ENCODE assay signal across 8 cellular contexts in the genomic region with DNA sequence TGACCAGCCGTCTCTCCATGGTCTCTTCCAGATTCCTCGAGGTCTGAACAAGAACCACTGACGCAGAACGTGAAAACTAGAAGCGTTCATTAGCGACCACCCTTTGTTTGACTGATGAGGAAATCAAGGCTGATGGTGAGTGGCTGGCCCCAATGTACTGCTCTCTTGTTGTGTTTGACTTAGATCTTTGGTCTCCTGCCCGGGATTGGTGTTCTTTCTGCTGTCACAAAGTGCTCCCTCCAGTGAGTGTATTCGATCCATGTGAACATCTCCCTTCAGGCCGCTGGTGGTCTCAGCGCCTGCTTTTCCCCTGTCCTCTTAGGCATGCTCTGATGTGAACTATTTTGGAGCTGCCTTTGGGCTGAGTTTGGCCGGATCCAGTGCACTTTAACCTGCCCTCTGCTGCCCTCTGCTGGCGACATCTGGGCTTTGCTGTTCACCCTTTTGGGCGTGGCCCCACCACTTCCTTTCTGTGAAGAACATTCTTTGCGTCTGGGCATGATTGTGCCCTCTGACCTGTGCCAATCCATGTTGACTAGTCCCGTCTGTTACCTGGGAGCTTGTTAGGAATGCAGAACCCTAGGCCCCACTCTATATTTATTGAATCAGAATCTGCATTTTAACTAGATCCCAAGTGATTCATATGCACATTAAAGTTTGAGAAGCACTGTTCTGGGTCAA.
DNase-seq lines count a peak whose midpoint lies in the region; ATAC-seq and TF ChIP-seq lines count a peak whose summit lies in the region.

No MANE protein-coding gene starts in this region.

- H3K36me3 ChIP-seq in NT2/D1 (ENCODE audit: insufficient read depth, insufficient read length, low read length), result no peaks in the 10 kb centered on the region

- DNase-seq in DMS 273 (lab: John Stamatoyannopoulos, UW; ENCODE audit: unreplicated experiment) (peak; percentile 91), HS-27A (ENCODE audit: low read depth) (peak; percentile 75), NT2/D1 (ENCODE audit: low read depth, low spot score) (peak; percentile 66)
- DNase-seq in activated CD8-positive, alpha-beta memory T cell treated with anti-CD3 and anti-CD28 coated beads, Interleukin-2, amount 50 U/mL, for 1 hour (ENCODE audit: extremely low read depth), result peak; percentile 11
- peak; percentile 32 for DNase-seq in stimulated activated naive B cell treated with anti-CD40 and anti-IgM and Interleukin-4, amounts not matched to agents 10 μg/mL and 1 μg/mL and 100 μg/mL, for 72 hours

- TF ChIP-seq CTCF in nephron (IDR thresholded peaks at IDR 0.05; ENCODE audit: unreplicated experiment in 3 of 3), result peak; percentile 81 to 86 (median 85)

- no peaks in the 10 kb centered on the region for H3K9me3 ChIP-seq in NT2/D1 (ENCODE audit: insufficient read depth, low read length)

- H3K27me3 ChIP-seq in NT2/D1 (ENCODE audit: insufficient read depth, insufficient read length), result no peaks in the 10 kb centered on the region

- H3K9me3 Mint-ChIP-seq in nephron, result peaks cover 3% of the 10 kb centered on the region
- peaks cover 0 to 4% of the 10 kb centered on the region in 2 donors for H3K9me3 Mint-ChIP-seq in stimulated activated naive B cell treated with anti-CD40 and anti-IgM and Interleukin-4, amounts not matched to agents 10 μg/mL and 1 μg/mL and 100 μg/mL, for 72 hours

- H3K27ac Mint-ChIP-seq in nephron, result no peak overlapping the region
- no peak overlapping the region for H3K27ac Mint-ChIP-seq in stimulated activated naive B cell treated with anti-CD40 and anti-IgM and Interleukin-4, amounts not matched to agents 10 μg/mL and 1 μg/mL and 100 μg/mL, for 72 hours

- H3K4me3 Mint-ChIP-seq in nephron, result no peak overlapping the region
- no peak overlapping the region for H3K4me3 Mint-ChIP-seq in stimulated activated naive B cell treated with anti-CD40 and anti-IgM and Interleukin-4, amounts not matched to agents 10 μg/mL and 1 μg/mL and 100 μg/mL, for 72 hours

- H3K27me3 Mint-ChIP-seq in nephron (ENCODE audit: low read depth), result peaks cover 10% of the 10 kb centered on the region
- no peaks in the 10 kb centered on the region for H3K27me3 Mint-ChIP-seq in stimulated activated naive B cell treated with anti-CD40 and anti-IgM and Interleukin-4, amounts not matched to agents 10 μg/mL and 1 μg/mL and 100 μg/mL, for 72 hours

- no peaks in the 10 kb centered on the region for H3K36me3 Mint-ChIP-seq in nephron (ENCODE audit: low read depth)
- H3K36me3 Mint-ChIP-seq in stimulated activated naive B cell treated with anti-CD40 and anti-IgM and Interleukin-4, amounts not matched to agents 10 μg/mL and 1 μg/mL and 100 μg/mL, for 72 hours, result no peaks in the 10 kb centered on the region

- no peak overlapping the region for H3K9ac ChIP-seq in NT2/D1 (ENCODE audit: insufficient read length, low read depth)

- H3K4me1 Mint-ChIP-seq in nephron, result peaks cover 7% of the 10 kb centered on the region
- peaks cover 0 to 8% of the 10 kb centered on the region in 2 donors for H3K4me1 Mint-ChIP-seq in stimulated activated naive B cell treated with anti-CD40 and anti-IgM and Interleukin-4, amounts not matched to agents 10 μg/mL and 1 μg/mL and 100 μg/mL, for 72 hours

- no peak overlapping the region for H3K4me3 ChIP-seq in NT2/D1 (ENCODE audit: insufficient read length, low read depth)

- peak; percentile 99 for ATAC-seq in GM21381 (IDR thresholded peaks at IDR 0.05; ENCODE audit: unreplicated experiment)
- peak; percentile 95 for ATAC-seq in esophagus mucosa
- peak; percentile 82 to 89 for ATAC-seq in stimulated activated naive B cell treated with anti-CD40 and anti-IgM and Interleukin-4, amounts not matched to agents 10 μg/mL and 1 μg/mL and 100 μg/mL, for 72 hours (replicated peaks)

- H3K4me1 ChIP-seq in NT2/D1 (ENCODE audit: insufficient read depth, insufficient read length), result no peaks in the 10 kb centered on the region

Comparison
In these comparisons a context has a peak if more than half of its experiments do, and no peak if none do; other contexts are left out.
1. DNase-seq: peak in every context shown above with its lines; median percentile 91 in DMS 273; 75 in HS-27A; 66 in NT2/D1; 32 in stimulated activated naive B cell treated with anti-CD40 and anti-IgM and Interleukin-4, amounts not matched to agents 10 μg/mL and 1 μg/mL and 100 μg/mL, for 72 hours; 11 in activated CD8-positive, alpha-beta memory T cell treated with anti-CD3 and anti-CD28 coated beads, Interleukin-2, amount 50 U/mL, for 1 hour.